ENCODE assay signal across 1 cellular context in the genomic region with DNA sequence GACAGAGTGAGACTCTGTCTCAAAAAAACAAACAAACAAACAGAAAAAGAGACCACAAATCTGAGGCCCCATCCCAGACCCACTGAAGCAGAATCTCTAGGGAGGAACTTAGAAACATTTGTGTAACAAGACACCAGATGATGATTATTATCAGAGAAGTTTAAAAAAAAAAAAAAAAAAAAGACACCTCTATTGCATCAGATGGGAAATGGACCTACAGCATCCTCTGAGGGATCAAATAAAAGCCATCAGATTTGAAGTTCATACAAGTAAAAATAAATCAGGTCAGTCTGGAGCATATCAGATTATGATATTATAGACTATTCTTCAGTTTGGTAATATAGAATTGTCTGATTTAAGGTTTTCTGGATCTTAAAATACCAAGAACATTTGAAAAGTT.
TF ChIP-seq lines count a peak whose summit lies in the region.

No MANE protein-coding gene starts in this region.

TF ChIP-seq in K562, 482 proteins besides CTCF, POLR2A, EP300 and RAD21 (continued from another document and continues in another):
- no peak for TF ChIP-seq SAFB (IDR thresholded peaks at IDR 0.05; ENCODE audit: borderline replicate concordance, low read depth, low read length)
- TF ChIP-seq CEBPB (tag; IDR thresholded peaks at IDR 0.05): peak; percentile 85
- TF ChIP-seq, protein P1, sequence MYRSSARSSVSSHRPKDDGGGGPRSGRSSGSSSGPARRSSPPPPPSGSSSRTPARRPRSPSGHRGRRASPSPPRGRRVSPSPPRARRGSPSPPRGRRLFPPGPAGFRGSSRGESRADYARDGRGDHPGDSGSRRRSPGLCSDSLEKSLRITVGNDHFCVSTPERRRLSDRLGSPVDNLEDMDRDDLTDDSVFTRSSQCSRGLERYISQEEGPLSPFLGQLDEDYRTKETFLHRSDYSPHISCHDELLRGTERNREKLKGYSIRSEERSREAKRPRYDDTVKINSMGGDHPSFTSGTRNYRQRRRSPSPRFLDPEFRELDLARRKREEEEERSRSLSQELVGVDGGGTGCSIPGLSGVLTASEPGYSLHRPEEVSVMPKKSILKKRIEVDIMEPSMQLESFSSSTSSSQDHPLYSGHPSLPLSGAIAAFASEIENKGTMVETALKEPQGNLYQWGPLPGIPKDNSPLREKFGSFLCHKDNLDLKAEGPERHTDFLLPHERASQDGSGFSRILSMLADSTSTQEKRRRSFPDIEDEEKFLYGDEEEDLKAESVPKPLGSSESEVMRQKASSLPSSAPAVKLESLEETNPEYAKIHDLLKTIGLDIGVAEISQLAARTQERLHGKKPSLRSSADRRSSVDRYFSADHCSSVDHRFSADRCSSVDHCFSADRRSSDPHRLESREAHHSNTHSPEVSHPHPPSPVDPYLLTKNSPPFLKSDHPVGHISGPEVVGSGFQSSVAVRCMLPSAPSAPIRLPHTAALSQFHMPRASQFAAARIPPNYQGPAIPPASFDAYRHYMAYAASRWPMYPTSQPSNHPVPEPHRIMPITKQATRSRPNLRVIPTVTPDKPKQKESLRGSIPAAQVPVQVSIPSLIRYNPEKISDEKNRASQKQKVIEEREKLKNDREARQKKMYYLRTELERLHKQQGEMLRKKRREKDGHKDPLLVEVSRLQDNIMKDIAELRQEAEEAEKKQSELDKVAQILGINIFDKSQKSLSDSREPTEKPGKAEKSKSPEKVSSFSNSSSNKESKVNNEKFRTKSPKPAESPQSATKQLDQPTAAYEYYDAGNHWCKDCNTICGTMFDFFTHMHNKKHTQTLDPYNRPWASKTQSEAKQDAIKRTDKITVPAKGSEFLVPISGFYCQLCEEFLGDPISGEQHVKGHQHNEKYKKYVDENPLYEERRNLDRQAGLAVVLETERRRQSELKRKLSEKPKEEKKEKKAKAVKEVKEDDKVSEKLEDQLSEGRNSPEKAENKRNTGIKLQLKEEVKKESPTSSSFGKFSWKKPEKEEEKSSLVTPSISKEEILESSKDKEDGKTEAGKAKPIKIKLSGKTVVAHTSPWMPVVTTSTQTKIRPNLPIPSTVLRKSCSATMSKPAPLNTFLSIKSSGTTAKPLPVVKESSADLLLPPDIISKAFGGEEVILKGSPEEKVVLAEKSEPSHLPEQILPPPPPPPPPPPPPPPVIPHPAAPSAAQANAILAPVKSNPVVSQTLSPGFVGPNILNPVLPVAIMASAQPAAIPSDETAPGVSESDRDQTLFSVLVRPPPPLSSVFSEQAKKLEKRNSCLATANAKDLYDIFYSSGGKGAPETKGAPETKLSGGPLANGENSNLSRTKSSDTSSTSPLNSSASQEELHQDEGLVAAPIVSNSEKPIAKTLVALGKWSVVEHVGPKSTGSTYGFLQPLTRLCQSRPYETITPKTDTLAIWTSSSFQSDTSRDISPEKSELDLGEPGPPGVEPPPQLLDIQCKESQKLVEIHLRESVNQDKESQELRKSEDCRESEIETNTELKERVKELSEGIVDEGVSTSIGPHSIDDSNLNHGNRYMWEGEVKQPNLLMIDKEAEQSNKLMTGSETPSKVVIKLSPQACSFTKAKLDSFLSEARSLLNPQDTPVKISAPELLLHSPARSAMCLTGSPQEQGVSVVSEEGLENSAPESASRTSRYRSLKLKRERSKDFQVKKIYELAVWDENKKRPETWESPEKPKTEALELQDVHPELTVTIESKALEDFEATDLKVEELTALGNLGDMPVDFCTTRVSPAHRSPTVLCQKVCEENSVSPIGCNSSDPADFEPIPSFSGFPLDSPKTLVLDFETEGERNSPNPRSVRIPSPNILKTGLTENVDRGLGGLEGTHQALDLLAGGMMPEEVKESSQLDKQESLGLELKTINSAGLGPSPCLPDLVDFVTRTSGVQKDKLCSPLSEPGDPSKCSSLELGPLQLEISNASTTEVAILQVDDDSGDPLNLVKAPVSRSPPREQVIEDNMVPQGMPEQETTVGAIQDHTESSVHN (IDR thresholded peaks at IDR 0.05; ENCODE audit: borderline replicate concordance in 1 of 2, low read depth in 1 of 2): 0 out of 4 replicates have a peak, but pooled peaks of 1 of the 2 experiments have one; percentile 23
- TF ChIP-seq ZFP1 (CRISPR knock-in tag; IDR thresholded peaks at IDR 0.05): no peak
- TF ChIP-seq, protein P2, sequence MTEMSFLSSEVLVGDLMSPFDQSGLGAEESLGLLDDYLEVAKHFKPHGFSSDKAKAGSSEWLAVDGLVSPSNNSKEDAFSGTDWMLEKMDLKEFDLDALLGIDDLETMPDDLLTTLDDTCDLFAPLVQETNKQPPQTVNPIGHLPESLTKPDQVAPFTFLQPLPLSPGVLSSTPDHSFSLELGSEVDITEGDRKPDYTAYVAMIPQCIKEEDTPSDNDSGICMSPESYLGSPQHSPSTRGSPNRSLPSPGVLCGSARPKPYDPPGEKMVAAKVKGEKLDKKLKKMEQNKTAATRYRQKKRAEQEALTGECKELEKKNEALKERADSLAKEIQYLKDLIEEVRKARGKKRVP (CRISPR knock-in tag; IDR thresholded peaks at IDR 0.05): peak; percentile 48; the same call in 1 of the 2 replicates
- TF ChIP-seq, protein P3, sequence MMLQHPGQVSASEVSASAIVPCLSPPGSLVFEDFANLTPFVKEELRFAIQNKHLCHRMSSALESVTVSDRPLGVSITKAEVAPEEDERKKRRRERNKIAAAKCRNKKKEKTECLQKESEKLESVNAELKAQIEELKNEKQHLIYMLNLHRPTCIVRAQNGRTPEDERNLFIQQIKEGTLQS (IDR thresholded peaks at IDR 0.05): peak; percentile 80
- TF ChIP-seq, protein P3 (CRISPR knock-in tag; conservative IDR thresholded peaks at IDR 0.05): no peak
- TF ChIP-seq ZNF253 (CRISPR knock-in tag; conservative IDR thresholded peaks at IDR 0.05): no peak
- TF ChIP-seq ZNF3 (CRISPR knock-in tag; IDR thresholded peaks at IDR 0.05): no peak
- TF ChIP-seq C11orf30 (IDR thresholded peaks at IDR 0.05; ENCODE audit: low read depth): no peak
- TF ChIP-seq HLTF (IDR thresholded peaks at IDR 0.05): no peak
- no peak for TF ChIP-seq ZNF12 (CRISPR knock-in tag; IDR thresholded peaks at IDR 0.05)
- TF ChIP-seq CHD1 (IDR thresholded peaks at IDR 0.05; ENCODE audit: low read length): no peak
- TF ChIP-seq CBFB (CRISPR knock-in tag; IDR thresholded peaks at IDR 0.05): no peak
- TF ChIP-seq HDAC1 (IDR thresholded peaks at IDR 0.05): no peak
- no peak for TF ChIP-seq CXXC5 (CRISPR knock-in tag; IDR thresholded peaks at IDR 0.05)
- TF ChIP-seq, protein P4, sequence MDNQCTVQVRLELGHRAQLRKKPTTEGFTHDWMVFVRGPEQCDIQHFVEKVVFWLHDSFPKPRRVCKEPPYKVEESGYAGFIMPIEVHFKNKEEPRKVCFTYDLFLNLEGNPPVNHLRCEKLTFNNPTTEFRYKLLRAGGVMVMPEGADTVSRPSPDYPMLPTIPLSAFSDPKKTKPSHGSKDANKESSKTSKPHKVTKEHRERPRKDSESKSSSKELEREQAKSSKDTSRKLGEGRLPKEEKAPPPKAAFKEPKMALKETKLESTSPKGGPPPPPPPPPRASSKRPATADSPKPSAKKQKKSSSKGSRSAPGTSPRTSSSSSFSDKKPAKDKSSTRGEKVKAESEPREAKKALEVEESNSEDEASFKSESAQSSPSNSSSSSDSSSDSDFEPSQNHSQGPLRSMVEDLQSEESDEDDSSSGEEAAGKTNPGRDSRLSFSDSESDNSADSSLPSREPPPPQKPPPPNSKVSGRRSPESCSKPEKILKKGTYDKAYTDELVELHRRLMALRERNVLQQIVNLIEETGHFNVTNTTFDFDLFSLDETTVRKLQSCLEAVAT (IDR thresholded peaks at IDR 0.05): no peak
- TF ChIP-seq, protein P5, sequence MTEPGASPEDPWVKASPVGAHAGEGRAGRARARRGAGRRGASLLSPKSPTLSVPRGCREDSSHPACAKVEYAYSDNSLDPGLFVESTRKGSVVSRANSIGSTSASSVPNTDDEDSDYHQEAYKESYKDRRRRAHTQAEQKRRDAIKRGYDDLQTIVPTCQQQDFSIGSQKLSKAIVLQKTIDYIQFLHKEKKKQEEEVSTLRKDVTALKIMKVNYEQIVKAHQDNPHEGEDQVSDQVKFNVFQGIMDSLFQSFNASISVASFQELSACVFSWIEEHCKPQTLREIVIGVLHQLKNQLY (CRISPR knock-in tag; conservative IDR thresholded peaks at IDR 0.05): no peak
- TF ChIP-seq ETV1 (tag; conservative IDR thresholded peaks at IDR 0.05; ENCODE audit: low read depth): no peak
- no peak for TF ChIP-seq NR2C2 (CRISPR knock-in tag; IDR thresholded peaks at IDR 0.05)
- peak; percentile 47; the same call in 1 of the 2 replicates for TF ChIP-seq NR2C2 (tag; IDR thresholded peaks at IDR 0.05)
- TF ChIP-seq MBD2 (IDR thresholded peaks at IDR 0.05; ENCODE audit: borderline replicate concordance, low read depth): no peak
- 0 out of 2 replicates have a peak, but pooled peaks have one; percentile 45 for TF ChIP-seq SOX6 (IDR thresholded peaks at IDR 0.05)
- TF ChIP-seq, protein P6, sequence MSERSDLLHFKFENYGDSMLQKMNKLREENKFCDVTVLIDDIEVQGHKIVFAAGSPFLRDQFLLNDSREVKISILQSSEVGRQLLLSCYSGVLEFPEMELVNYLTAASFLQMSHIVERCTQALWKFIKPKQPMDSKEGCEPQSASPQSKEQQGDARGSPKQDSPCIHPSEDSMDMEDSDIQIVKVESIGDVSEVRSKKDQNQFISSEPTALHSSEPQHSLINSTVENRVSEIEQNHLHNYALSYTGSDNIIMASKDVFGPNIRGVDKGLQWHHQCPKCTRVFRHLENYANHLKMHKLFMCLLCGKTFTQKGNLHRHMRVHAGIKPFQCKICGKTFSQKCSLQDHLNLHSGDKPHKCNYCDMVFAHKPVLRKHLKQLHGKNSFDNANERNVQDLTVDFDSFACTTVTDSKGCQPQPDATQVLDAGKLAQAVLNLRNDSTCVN (CRISPR knock-in tag; IDR thresholded peaks at IDR 0.05): no peak
- no peak for TF ChIP-seq SRSF3 (IDR thresholded peaks at IDR 0.05; ENCODE audit: insufficient read depth, low read length)
- no peak for TF ChIP-seq SAP30 (IDR thresholded peaks at IDR 0.05; ENCODE audit: borderline replicate concordance, insufficient read depth, low read depth, low read length, poor library complexity, severe bottlenecking)
- TF ChIP-seq, protein P7, sequence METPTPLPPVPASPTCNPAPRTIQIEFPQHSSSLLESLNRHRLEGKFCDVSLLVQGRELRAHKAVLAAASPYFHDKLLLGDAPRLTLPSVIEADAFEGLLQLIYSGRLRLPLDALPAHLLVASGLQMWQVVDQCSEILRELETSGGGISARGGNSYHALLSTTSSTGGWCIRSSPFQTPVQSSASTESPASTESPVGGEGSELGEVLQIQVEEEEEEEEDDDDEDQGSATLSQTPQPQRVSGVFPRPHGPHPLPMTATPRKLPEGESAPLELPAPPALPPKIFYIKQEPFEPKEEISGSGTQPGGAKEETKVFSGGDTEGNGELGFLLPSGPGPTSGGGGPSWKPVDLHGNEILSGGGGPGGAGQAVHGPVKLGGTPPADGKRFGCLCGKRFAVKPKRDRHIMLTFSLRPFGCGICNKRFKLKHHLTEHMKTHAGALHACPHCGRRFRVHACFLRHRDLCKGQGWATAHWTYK (CRISPR knock-in tag; IDR thresholded peaks at IDR 0.05): no peak
- TF ChIP-seq KAT7 (CRISPR knock-in tag; IDR thresholded peaks at IDR 0.05; ENCODE audit: borderline replicate concordance): no peak
- TF ChIP-seq, protein P8, sequence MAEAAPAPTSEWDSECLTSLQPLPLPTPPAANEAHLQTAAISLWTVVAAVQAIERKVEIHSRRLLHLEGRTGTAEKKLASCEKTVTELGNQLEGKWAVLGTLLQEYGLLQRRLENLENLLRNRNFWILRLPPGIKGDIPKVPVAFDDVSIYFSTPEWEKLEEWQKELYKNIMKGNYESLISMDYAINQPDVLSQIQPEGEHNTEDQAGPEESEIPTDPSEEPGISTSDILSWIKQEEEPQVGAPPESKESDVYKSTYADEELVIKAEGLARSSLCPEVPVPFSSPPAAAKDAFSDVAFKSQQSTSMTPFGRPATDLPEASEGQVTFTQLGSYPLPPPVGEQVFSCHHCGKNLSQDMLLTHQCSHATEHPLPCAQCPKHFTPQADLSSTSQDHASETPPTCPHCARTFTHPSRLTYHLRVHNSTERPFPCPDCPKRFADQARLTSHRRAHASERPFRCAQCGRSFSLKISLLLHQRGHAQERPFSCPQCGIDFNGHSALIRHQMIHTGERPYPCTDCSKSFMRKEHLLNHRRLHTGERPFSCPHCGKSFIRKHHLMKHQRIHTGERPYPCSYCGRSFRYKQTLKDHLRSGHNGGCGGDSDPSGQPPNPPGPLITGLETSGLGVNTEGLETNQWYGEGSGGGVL (CRISPR knock-in tag; IDR thresholded peaks at IDR 0.05): no peak
- TF ChIP-seq ZKSCAN1 (IDR thresholded peaks at IDR 0.05; ENCODE audit: low read depth, low read length): no peak
- peak; percentile 94 for TF ChIP-seq ZNF384 (IDR thresholded peaks at IDR 0.05; ENCODE audit: low read depth, low read length)
- no peak for TF ChIP-seq ZNF282 (CRISPR knock-in tag; IDR thresholded peaks at IDR 0.05)
- TF ChIP-seq, protein P9, sequence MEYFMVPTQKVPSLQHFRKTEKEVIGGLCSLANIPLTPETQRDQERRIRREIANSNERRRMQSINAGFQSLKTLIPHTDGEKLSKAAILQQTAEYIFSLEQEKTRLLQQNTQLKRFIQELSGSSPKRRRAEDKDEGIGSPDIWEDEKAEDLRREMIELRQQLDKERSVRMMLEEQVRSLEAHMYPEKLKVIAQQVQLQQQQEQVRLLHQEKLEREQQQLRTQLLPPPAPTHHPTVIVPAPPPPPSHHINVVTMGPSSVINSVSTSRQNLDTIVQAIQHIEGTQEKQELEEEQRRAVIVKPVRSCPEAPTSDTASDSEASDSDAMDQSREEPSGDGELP (CRISPR knock-in tag; IDR thresholded peaks at IDR 0.05; ENCODE audit: borderline replicate concordance): no peak
- peak; percentile 31; the same call in 1 of the 2 replicates for TF ChIP-seq EP400 (IDR thresholded peaks at IDR 0.05)
- no peak for TF ChIP-seq TOE1 (IDR thresholded peaks at IDR 0.05; ENCODE audit: borderline replicate concordance)
- TF ChIP-seq TOE1 (CRISPR knock-in tag; IDR thresholded peaks at IDR 0.05; ENCODE audit: borderline replicate concordance, low read depth): no peak
- TF ChIP-seq, protein P10, sequence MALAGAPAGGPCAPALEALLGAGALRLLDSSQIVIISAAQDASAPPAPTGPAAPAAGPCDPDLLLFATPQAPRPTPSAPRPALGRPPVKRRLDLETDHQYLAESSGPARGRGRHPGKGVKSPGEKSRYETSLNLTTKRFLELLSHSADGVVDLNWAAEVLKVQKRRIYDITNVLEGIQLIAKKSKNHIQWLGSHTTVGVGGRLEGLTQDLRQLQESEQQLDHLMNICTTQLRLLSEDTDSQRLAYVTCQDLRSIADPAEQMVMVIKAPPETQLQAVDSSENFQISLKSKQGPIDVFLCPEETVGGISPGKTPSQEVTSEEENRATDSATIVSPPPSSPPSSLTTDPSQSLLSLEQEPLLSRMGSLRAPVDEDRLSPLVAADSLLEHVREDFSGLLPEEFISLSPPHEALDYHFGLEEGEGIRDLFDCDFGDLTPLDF (CRISPR knock-in tag; IDR thresholded peaks at IDR 0.05): no peak
- TF ChIP-seq IRF2 (CRISPR knock-in tag; IDR thresholded peaks at IDR 0.05): no peak
- peak; percentile 49; the same call in 1 of the 2 replicates for TF ChIP-seq CTBP1 (IDR thresholded peaks at IDR 0.05; ENCODE audit: borderline replicate concordance)
- no peak for TF ChIP-seq POLR2G (IDR thresholded peaks at IDR 0.05; ENCODE audit: low read depth, low read length)
- TF ChIP-seq TBL1XR1 (IDR thresholded peaks at IDR 0.05; ENCODE audit: low read length in 2 of 2): no peak
- TF ChIP-seq CAMTA2 (CRISPR knock-in tag; conservative IDR thresholded peaks at IDR 0.05): no peak
